Comparison of ENCODE assay signal across 1 cellular context in the genomic region with DNA sequence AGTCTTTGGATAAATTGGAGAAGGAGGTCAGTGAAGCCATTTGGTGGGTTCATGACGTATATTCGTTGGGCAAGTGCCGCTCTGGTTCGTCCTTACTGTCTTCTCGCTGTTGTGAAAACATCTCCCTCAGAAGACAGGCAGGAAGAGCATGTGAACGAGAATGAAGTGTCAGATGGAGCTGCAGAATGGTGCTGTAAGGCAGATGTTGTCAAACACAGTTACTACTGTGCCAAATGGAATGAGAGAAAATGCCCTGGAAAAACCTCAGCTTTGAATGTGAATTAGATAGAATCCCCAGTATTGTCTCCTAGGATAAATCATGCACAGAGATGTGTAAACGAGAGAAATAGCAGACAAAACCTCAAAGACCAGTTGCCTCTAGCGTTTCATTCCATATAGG.
TF ChIP-seq lines count a peak whose summit lies in the region.

No MANE protein-coding gene starts in this region.

TF ChIP-seq in GM12878, 131 proteins besides CTCF, POLR2A, EP300 and RAD21 (continued from another document):
- TF ChIP-seq, protein P1, sequence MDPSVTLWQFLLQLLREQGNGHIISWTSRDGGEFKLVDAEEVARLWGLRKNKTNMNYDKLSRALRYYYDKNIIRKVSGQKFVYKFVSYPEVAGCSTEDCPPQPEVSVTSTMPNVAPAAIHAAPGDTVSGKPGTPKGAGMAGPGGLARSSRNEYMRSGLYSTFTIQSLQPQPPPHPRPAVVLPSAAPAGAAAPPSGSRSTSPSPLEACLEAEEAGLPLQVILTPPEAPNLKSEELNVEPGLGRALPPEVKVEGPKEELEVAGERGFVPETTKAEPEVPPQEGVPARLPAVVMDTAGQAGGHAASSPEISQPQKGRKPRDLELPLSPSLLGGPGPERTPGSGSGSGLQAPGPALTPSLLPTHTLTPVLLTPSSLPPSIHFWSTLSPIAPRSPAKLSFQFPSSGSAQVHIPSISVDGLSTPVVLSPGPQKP (IDR thresholded peaks at IDR 0.05; ENCODE audit: low read depth, low read length) = no peak
- TF ChIP-seq ZNF384 (IDR thresholded peaks at IDR 0.05; ENCODE audit: borderline replicate concordance, low read depth, low read length) (no peak), FOXK2 (IDR thresholded peaks at IDR 0.05) (no peak), FOXM1 (IDR thresholded peaks at IDR 0.05; ENCODE audit: low read depth, low read length) (no peak)
- TF ChIP-seq, protein P2, sequence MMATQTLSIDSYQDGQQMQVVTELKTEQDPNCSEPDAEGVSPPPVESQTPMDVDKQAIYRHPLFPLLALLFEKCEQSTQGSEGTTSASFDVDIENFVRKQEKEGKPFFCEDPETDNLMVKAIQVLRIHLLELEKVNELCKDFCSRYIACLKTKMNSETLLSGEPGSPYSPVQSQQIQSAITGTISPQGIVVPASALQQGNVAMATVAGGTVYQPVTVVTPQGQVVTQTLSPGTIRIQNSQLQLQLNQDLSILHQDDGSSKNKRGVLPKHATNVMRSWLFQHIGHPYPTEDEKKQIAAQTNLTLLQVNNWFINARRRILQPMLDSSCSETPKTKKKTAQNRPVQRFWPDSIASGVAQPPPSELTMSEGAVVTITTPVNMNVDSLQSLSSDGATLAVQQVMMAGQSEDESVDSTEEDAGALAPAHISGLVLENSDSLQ (IDR thresholded peaks at IDR 0.05) = no peak
- TF ChIP-seq, protein P3, sequence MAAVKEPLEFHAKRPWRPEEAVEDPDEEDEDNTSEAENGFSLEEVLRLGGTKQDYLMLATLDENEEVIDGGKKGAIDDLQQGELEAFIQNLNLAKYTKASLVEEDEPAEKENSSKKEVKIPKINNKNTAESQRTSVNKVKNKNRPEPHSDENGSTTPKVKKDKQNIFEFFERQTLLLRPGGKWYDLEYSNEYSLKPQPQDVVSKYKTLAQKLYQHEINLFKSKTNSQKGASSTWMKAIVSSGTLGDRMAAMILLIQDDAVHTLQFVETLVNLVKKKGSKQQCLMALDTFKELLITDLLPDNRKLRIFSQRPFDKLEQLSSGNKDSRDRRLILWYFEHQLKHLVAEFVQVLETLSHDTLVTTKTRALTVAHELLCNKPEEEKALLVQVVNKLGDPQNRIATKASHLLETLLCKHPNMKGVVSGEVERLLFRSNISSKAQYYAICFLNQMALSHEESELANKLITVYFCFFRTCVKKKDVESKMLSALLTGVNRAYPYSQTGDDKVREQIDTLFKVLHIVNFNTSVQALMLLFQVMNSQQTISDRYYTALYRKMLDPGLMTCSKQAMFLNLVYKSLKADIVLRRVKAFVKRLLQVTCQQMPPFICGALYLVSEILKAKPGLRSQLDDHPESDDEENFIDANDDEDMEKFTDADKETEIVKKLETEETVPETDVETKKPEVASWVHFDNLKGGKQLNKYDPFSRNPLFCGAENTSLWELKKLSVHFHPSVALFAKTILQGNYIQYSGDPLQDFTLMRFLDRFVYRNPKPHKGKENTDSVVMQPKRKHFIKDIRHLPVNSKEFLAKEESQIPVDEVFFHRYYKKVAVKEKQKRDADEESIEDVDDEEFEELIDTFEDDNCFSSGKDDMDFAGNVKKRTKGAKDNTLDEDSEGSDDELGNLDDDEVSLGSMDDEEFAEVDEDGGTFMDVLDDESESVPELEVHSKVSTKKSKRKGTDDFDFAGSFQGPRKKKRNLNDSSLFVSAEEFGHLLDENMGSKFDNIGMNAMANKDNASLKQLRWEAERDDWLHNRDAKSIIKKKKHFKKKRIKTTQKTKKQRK (IDR thresholded peaks at IDR 0.05; ENCODE audit: low read depth, low read length) = no peak
TF ChIP-seq in GM12878: peak in this region for 0.
